In the genomic region with DNA sequence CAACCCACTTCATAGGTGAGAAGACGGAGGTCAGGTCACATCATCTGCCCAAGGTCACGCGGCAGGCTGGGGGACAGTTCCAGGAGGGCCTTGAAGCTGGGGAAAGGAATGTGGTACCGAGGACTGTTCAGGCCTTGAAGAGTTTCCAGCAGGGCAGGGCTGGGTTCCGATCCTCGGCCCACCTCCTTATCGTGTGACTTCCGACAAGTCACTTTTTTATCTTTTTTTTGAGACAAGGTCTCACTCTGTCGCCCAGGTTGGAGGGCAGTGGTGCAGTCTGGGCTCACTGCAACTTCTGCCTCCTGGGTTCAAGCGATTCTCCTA, we compare ENCODE assay signal across 8 cellular contexts. TPM values are rescaled to one million over a fixed set of nuclear protein-coding genes. Genes with fewer than 3 reads are reported as not detected.
DNase-seq lines count a peak whose midpoint lies in the region; TF ChIP-seq lines count a peak whose summit lies in the region.

No MANE protein-coding gene starts in this region.

- H3K27me3 ChIP-seq in mononuclear cell (ENCODE audit: insufficient read depth, low read length): no peaks in the 10 kb centered on the region

- H3K4me3 ChIP-seq in AG10803 (ENCODE audit: low read length): peak overlapping the region; percentile 87
- H3K4me3 ChIP-seq in LNCaP clone FGC (ENCODE audit: low read depth, low read length): peak overlapping the region; percentile 83
- H3K4me3 ChIP-seq in choroid plexus epithelial cell (ENCODE audit: low read depth, low read length): peak overlapping the region; percentile 97
- peak overlapping the region; percentile 75 for H3K4me3 ChIP-seq in mononuclear cell (ENCODE audit: low read length)

- H3K4me1 ChIP-seq in mononuclear cell (ENCODE audit: insufficient read depth, low read length): peaks cover 35% of the 10 kb centered on the region

- no peaks in the 10 kb centered on the region for H3K9me3 ChIP-seq in mononuclear cell (ENCODE audit: low read depth, low read length)

- no peak for TF ChIP-seq CTCF in AG10803 (conservative IDR thresholded peaks at IDR 0.05; ENCODE audit: low read length)
- TF ChIP-seq CTCF in LNCaP clone FGC (IDR thresholded peaks at IDR 0.05; ENCODE audit: control insufficient read depth, extremely low read depth, insufficient read depth): no peak
- TF ChIP-seq CTCF in choroid plexus epithelial cell (conservative IDR thresholded peaks at IDR 0.05; ENCODE audit: low read depth, low read length): no peak

- peak; percentile 44 for DNase-seq in AG10803 (ENCODE audit: low read depth)
- DNase-seq in LNCaP clone FGC (ENCODE audit: low read depth): no peak
- DNase-seq in choroid plexus epithelial cell (ENCODE audit: low read depth): peak; percentile 45
- DNase-seq in NCI-H1092 treated with DMSO at 0.1 percent for 48 hours (lab: John Stamatoyannopoulos, UW): no peak
- no peak for DNase-seq in UCSD-AML1 (lab: John Stamatoyannopoulos, UW; ENCODE audit: unreplicated experiment)
- no peak for DNase-seq in NCI-H187 treated with DMSO at 0.1 percent for 48 hours (lab: John Stamatoyannopoulos, UW)
- no peak for DNase-seq in NCI-H128 (lab: John Stamatoyannopoulos, UW; ENCODE audit: unreplicated experiment)

RNA-seq across cellular contexts. Expression of a gene that starts 0.6 kb away (rescaled TPM):
- 22.1 TPM for total RNA-seq in mononuclear cell

RNA-seq across cellular contexts. Expression of a gene that starts 7.7 kb away (rescaled TPM):
- 213 TPM for total RNA-seq in mononuclear cell

RNA-seq across cellular contexts. Expression of a gene that starts 21.0 kb away (rescaled TPM):
- 19.6 TPM for total RNA-seq in mononuclear cell

RNA-seq across cellular contexts. Expression of a gene that starts 27.2 kb away (rescaled TPM):
- total RNA-seq in mononuclear cell: 62.7 TPM

Comparison
In these comparisons a context has a peak if more than half of its experiments do, and no peak if none do; other contexts are left out.
1. DNase-seq: peak in AG10803 (single experiment) and choroid plexus epithelial cell (single experiment); none in LNCaP clone FGC (single experiment), NCI-H1092 treated with DMSO at 0.1 percent for 48 hours (single experiment), UCSD-AML1 (single experiment), NCI-H187 treated with DMSO at 0.1 percent for 48 hours (single experiment) and NCI-H128 (single experiment).
2. Peak in every context shown above with its lines, with median percentiles within 50 percentile points of each other: H3K4me3 ChIP-seq.